ENCODE assay signal across 8 cellular contexts in the genomic region with DNA sequence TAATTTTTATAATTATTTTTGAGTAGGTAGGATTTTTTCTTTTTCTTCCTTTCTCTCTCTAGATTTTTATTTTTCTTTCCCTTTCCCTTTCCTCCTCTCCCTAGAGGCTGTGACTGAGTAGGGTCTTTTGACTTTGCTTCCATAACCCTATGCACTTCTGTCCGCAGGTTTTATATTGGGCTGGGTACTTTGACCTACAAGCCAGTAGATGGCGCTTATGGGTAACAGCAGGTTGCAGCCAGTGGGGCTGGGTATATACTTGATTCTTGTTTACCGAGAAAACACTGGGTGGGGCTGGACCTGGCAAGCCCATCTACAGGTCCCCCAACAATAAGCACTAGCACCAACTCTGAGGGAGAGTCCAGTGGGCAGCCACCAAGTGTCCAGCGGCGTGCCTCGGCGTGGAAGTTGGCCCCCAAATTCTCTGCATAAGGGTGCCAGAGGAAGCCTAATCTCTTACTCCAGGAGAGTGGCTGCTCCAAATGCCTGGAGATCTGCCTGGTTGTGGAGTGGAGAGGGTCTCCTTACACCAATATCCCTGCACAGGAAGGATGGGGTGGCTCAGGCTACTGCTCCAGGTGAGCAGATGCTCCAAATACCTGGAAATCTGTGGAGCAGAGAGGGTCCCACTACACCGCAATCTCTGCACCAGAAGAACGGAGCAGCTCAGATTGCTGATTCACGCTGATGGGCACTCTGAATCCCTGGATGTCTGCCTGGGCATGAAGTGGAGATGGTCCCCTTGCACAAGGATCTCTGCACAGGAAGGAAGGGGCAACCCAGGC. TPM values are rescaled to one million over a fixed set of nuclear protein-coding genes. Genes with fewer than 3 reads are reported as not detected.
DNase-seq lines count a peak whose midpoint lies in the region; ATAC-seq, FAIRE-seq and TF ChIP-seq lines count a peak whose summit lies in the region.
"Not testable (repeated sequence)": the region's sequence is repeated elsewhere in the genome, so short reads cannot be mapped to it uniquely, and the experiment has no call there.

No MANE protein-coding gene starts in this region.

- H3K27ac ChIP-seq in CD4-positive, CD25-positive, alpha-beta regulatory T cell (ENCODE audit: insufficient read depth, low read length, poor library complexity, severe bottlenecking); VCaP; small intestine (ENCODE audit: low read depth in 1 of 2, low read length in 1 of 2): not testable (repeated sequence)

- not testable (repeated sequence) for H3K4me3 Mint-ChIP-seq in CD4-positive, CD25-positive, alpha-beta regulatory T cell

- H3K9me2 ChIP-seq in Loucy (replicated peaks; ENCODE audit: low read depth, low read length), result not testable (repeated sequence)

- not testable (repeated sequence) for FAIRE-seq in small intestine (lab: Jason Lieb, UNC)

- H2AFZ ChIP-seq in Loucy (ENCODE audit: low read length), result not testable (repeated sequence)

- not testable (repeated sequence) for H3K4me1 Mint-ChIP-seq in CD4-positive, CD25-positive, alpha-beta regulatory T cell

- H3K27me3 ChIP-seq in CD4-positive, CD25-positive, alpha-beta regulatory T cell (ENCODE audit: control insufficient read depth, insufficient read depth, low read length); Loucy (ENCODE audit: insufficient read depth, low read length, poor library complexity, severe bottlenecking); small intestine (ENCODE audit: control insufficient read depth in 2 of 2, insufficient read depth in 2 of 2, low read length in 2 of 2): not testable (repeated sequence)

- not testable (repeated sequence) for H3K27ac Mint-ChIP-seq in CD4-positive, CD25-positive, alpha-beta regulatory T cell

- H3K4me2 ChIP-seq in Loucy (ENCODE audit: low read depth, low read length, poor library complexity, severe bottlenecking), result not testable (repeated sequence)

- TF ChIP-seq CTCF in Loucy (conservative IDR thresholded peaks at IDR 0.05; ENCODE audit: low read length), result peak; percentile 46; the same call in 1 of the 2 replicates
- TF ChIP-seq CTCF in VCaP (conservative IDR thresholded peaks at IDR 0.05), result peak; percentile 82

- not testable (repeated sequence) for H3K79me2 ChIP-seq in Loucy (ENCODE audit: insufficient read depth, low read length)

- H3K9ac ChIP-seq in Loucy (ENCODE audit: low read depth, low read length, poor library complexity, severe bottlenecking), result not testable (repeated sequence)

- 40 to 56% (median 46%) methylated on average over 5 to 10 of the region's 10 CpGs for WGBS in small intestine, 3 donors

- H3K9me3 ChIP-seq in CD4-positive, CD25-positive, alpha-beta regulatory T cell (ENCODE audit: control insufficient read depth in 2 of 2, low read length in 2 of 2); Loucy (ENCODE audit: insufficient read depth, low read depth, low read length); small intestine (ENCODE audit: control insufficient read depth, low read depth): not testable (repeated sequence)

- ATAC-seq in CD4-positive, CD25-positive, alpha-beta regulatory T cell (ENCODE audit: low read depth in 2 of 2), result peak; percentile 74 to 79
- ATAC-seq in GM19025 (IDR thresholded peaks at IDR 0.05; ENCODE audit: low read depth, unreplicated experiment) (peak; percentile 95), HG02840 (IDR thresholded peaks at IDR 0.05; ENCODE audit: low FRiP score, unreplicated experiment) (peak; percentile 94)

- peaks cover 12% of the 10 kb centered on the region for H3K27me3 Mint-ChIP-seq in CD4-positive, CD25-positive, alpha-beta regulatory T cell

- peak; percentile 5 to 54 (median 50) for DNase-seq in CD4-positive, CD25-positive, alpha-beta regulatory T cell
- DNase-seq in central memory CD4-positive, alpha-beta T cell, result peak; percentile 43
- DNase-seq in inferior parietal cortex (ENCODE audit: extremely low spot score) (peak; percentile 6), small intestine (peak; percentile 40)

- H4K20me1 ChIP-seq in Loucy (ENCODE audit: insufficient read depth, low read length, poor library complexity, severe bottlenecking), result not testable (repeated sequence)

- H3K36me3 Mint-ChIP-seq in CD4-positive, CD25-positive, alpha-beta regulatory T cell, result not testable (repeated sequence)

- H3K4me3 ChIP-seq in CD4-positive, CD25-positive, alpha-beta regulatory T cell (ENCODE audit: low read depth, low read length); Loucy (ENCODE audit: low read length, poor library complexity, severe bottlenecking); small intestine (ENCODE audit: low read depth in 1 of 2, low read length in 2 of 2): not testable (repeated sequence)

- not testable (repeated sequence) for H3K4me1 ChIP-seq in CD4-positive, CD25-positive, alpha-beta regulatory T cell (ENCODE audit: control insufficient read depth, insufficient read depth, low read length, poor library complexity, severe bottlenecking); Loucy (ENCODE audit: insufficient read depth, low read length, poor library complexity, severe bottlenecking); small intestine (ENCODE audit: control insufficient read depth in 2 of 2, insufficient read depth in 1 of 2, low read depth in 1 of 2, low read length in 1 of 2)

- not testable (repeated sequence) for H3F3A ChIP-seq in Loucy (ENCODE audit: low read depth)

- H3K9me3 Mint-ChIP-seq in CD4-positive, CD25-positive, alpha-beta regulatory T cell, result not testable (repeated sequence)

- not testable (repeated sequence) for H3K36me3 ChIP-seq in CD4-positive, CD25-positive, alpha-beta regulatory T cell (ENCODE audit: control insufficient read depth, insufficient read depth, low read length); Loucy (ENCODE audit: insufficient read depth, low read length); small intestine (ENCODE audit: control insufficient read depth in 2 of 2, insufficient read depth in 2 of 2, low read length in 2 of 2)

RNA-seq across cellular contexts. Expression of a gene that starts 4.7 kb away (rescaled TPM):
- 3.8 TPM for total RNA-seq in CD4-positive, CD25-positive, alpha-beta regulatory T cell
- under 1 TPM in 1 of 4 donors, not detected in 3; 0.29 TPM for polyA plus RNA-seq in CD4-positive, CD25-positive, alpha-beta regulatory T cell
- polyA plus RNA-seq in small intestine, result 10 to 100 TPM in 1 of 3 donors, 1 to 10 TPM in 1, under 1 TPM in 1; 0.48 to 10.1 (median 8.9) TPM

RNA-seq across cellular contexts. Expression of a gene that starts 17.1 kb away (rescaled TPM):
- 3.5 TPM for total RNA-seq in CD4-positive, CD25-positive, alpha-beta regulatory T cell
- polyA plus RNA-seq in CD4-positive, CD25-positive, alpha-beta regulatory T cell, result 1 to 10 TPM; 1.7 to 4.2 (median 2.8) TPM
- 10 to 100 TPM; 23.6 to 46.1 (median 38.6) TPM for polyA plus RNA-seq in small intestine

RNA-seq across cellular contexts. Expression of a gene that starts 55.6 kb away (rescaled TPM):
- total RNA-seq in CD4-positive, CD25-positive, alpha-beta regulatory T cell, result not detected
- not detected for polyA plus RNA-seq in CD4-positive, CD25-positive, alpha-beta regulatory T cell
- not detected for polyA plus RNA-seq in small intestine

Comparison
In these comparisons a context has a peak if more than half of its experiments do, and no peak if none do; other contexts are left out.
1. RNA of a gene that starts 17.1 kb away (polyA plus RNA-seq): 23.6 to 46.1 TPM in small intestine; 1.7 to 4.2 TPM in CD4-positive, CD25-positive, alpha-beta regulatory T cell; every median in the first group is over 4 times any median in the second.
2. Peak in every context shown above with its lines, with median percentiles within 50 percentile points of each other: ATAC-seq and DNase-seq.